20 cellular contexts compared by ENCODE assay signal in genomic region chr6:165818200-165818599, GRCh38.
"Had no signal": no experiment of that assay in that cellular context is flagged by ENCODE, and none has a peak within 500 bp of the region (broad histone marks: within the 10 kb centered on the region; RNA-seq: fewer than 3 reads in every experiment).

No MANE protein-coding gene starts in this region.

- H3K27ac ChIP-seq: dorsolateral prefrontal cortex, epithelial cell of prostate, foreskin keratinocyte, gastroesophageal sphincter, heart left ventricle, hepatocyte, lower lobe of right lung, parathyroid adenoma, right lobe of liver, thoracic aorta, tibial nerve, upper lobe of right lung, uterus had no signal

- H3K9me3 ChIP-seq: gastroesophageal sphincter, heart left ventricle, lower lobe of right lung, right lobe of liver, thoracic aorta, tibial nerve, upper lobe of right lung, uterus had no signal

- H3K4me2 ChIP-seq: hepatocyte had no signal

- H3K9ac ChIP-seq: parathyroid adenoma had no signal

- H3K4me3 ChIP-seq: dorsolateral prefrontal cortex, gastroesophageal sphincter, heart left ventricle, hepatocyte, lower lobe of right lung, right lobe of liver, thoracic aorta, tibial nerve, upper lobe of right lung, uterus had no signal

- H3K4me1 ChIP-seq: foreskin keratinocyte, gastroesophageal sphincter, heart left ventricle, lower lobe of right lung, parathyroid adenoma, right lobe of liver, tibial nerve, upper lobe of right lung, uterus had no signal

- H3K27me3 ChIP-seq: foreskin keratinocyte, right lobe of liver, upper lobe of right lung, uterus had no signal

- H2AFZ ChIP-seq: hepatocyte, parathyroid adenoma had no signal

- DNase-seq: dorsolateral prefrontal cortex; effector CD8-positive, alpha-beta T cell; foreskin keratinocyte; heart left ventricle; left ventricle myocardium superior; lower lobe of right lung; naive thymus-derived CD8-positive, alpha-beta T cell; right lobe of liver; small intestine; stimulated activated CD4-positive, alpha-beta T cell treated with anti-CD3 and anti-CD28 coated beads, Interleukin-15, amount 100 ng/mL, for 24 hours; stimulated activated CD4-positive, alpha-beta T cell treated with anti-CD3 and anti-CD28 coated beads, Interleukin-2, amount 100 ng/mL, for 48 hours; stimulated activated naive B cell treated with anti-CD40 and anti-IgM and Interleukin-4, amounts not matched to agents 10 μg/mL and 1 μg/mL and 100 μg/mL, for 72 hours; upper lobe of right lung; uterus had no signal

- H3K36me3 ChIP-seq: gastroesophageal sphincter, heart left ventricle, lower lobe of right lung, right lobe of liver, thoracic aorta, tibial nerve, upper lobe of right lung, uterus had no signal
